Comparison of ENCODE assay signal across 8 cellular contexts in the genomic region with DNA sequence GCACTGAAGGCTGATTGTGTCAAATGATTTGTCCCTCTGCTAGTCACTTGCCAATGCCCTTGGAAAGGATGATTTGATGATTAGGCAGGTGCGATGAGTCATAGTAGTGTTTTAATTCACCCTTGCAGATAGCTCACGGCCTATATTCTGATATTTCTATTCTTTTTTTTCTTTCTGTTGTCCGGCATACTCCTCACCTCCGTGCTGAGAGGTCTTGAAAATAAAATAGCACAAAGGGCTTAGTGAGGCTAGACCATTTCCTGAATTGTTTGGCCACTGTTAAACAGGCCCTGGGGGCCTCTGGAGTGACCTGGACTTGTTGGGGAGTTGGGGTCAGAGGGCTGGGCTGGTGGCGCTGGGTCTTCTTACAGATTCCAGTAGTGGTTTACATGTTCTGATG.
DNase-seq lines count a peak whose midpoint lies in the region; ATAC-seq and TF ChIP-seq lines count a peak whose summit lies in the region.

No MANE protein-coding gene starts in this region.

- TF ChIP-seq POLR2A in vagina (IDR thresholded peaks at IDR 0.05): no peak

- peaks cover 96% of the 10 kb centered on the region for H3K4me1 ChIP-seq in left ventricle myocardium inferior
- H3K4me1 ChIP-seq in vagina: peaks cover 99% of the 10 kb centered on the region

- TF ChIP-seq CTCF in left ventricle myocardium inferior (IDR thresholded peaks at IDR 0.05; ENCODE audit: borderline replicate concordance): no peak
- TF ChIP-seq CTCF in vagina (IDR thresholded peaks at IDR 0.05): no peak

- H3K9me3 ChIP-seq in left ventricle myocardium inferior (replicated peaks) (no peaks in the 10 kb centered on the region), vagina (no peaks in the 10 kb centered on the region)

- ATAC-seq in left ventricle myocardium superior (no peak), GM21529 (IDR thresholded peaks at IDR 0.05; ENCODE audit: unreplicated experiment) (no peak)
- ATAC-seq in natural killer cell treated with Interleukin-12 subunit alpha and Interleukin-12 subunit beta and Interleukin-15 and Interleukin-18, amount 100 ng/mL, for 72 hours: no peak

- H3K9me3 Mint-ChIP-seq in dendritic cell treated with granulocyte-macrophage colony-stimulating factor and Interleukin-4, amounts not matched to agents 40 ng/mL and 50 ng/mL, for 4 days: no peaks in the 10 kb centered on the region
- no peaks in the 10 kb centered on the region for H3K9me3 Mint-ChIP-seq in natural killer cell treated with Interleukin-12 subunit alpha and Interleukin-12 subunit beta and Interleukin-15 and Interleukin-18, amount 100 ng/mL, for 72 hours

- H3K27me3 Mint-ChIP-seq in dendritic cell treated with granulocyte-macrophage colony-stimulating factor and Interleukin-4, amounts not matched to agents 40 ng/mL and 50 ng/mL, for 4 days: peaks cover 12% of the 10 kb centered on the region
- no peaks in the 10 kb centered on the region for H3K27me3 Mint-ChIP-seq in natural killer cell treated with Interleukin-12 subunit alpha and Interleukin-12 subunit beta and Interleukin-15 and Interleukin-18, amount 100 ng/mL, for 72 hours

- H3K36me3 ChIP-seq in left ventricle myocardium inferior (peaks cover 28% of the 10 kb centered on the region), vagina (peaks cover 0 to 33% of the 10 kb centered on the region in 2 donors)

- no peaks in the 10 kb centered on the region for H3K36me3 Mint-ChIP-seq in dendritic cell treated with granulocyte-macrophage colony-stimulating factor and Interleukin-4, amounts not matched to agents 40 ng/mL and 50 ng/mL, for 4 days (ENCODE audit: low read depth)
- H3K36me3 Mint-ChIP-seq in natural killer cell treated with Interleukin-12 subunit alpha and Interleukin-12 subunit beta and Interleukin-15 and Interleukin-18, amount 100 ng/mL, for 72 hours: no peaks in the 10 kb centered on the region

- H3K27me3 ChIP-seq in left ventricle myocardium inferior (ENCODE audit: low read depth) (no peaks in the 10 kb centered on the region), vagina (no peaks in the 10 kb centered on the region)

- intact Hi-C loops in left ventricle myocardium inferior (cut with micrococcal nuclease): no loop called here
- intact Hi-C loops in left ventricle myocardium superior (cut with micrococcal nuclease): no loop called here
- intact Hi-C loops in dendritic cell treated with granulocyte-macrophage colony-stimulating factor and Interleukin-4, amounts not matched to agents 40 ng/mL and 50 ng/mL, for 4 days (cut with micrococcal nuclease): loop anchor here (5.0 kb wide), 1 partner anchor 98 kb away; no protein-coding TSS in a partner anchor
- intact Hi-C loops in vagina (cut with DNase I): no loop called here

- peak overlapping the region; percentile 100 for H3K27ac ChIP-seq in left ventricle myocardium inferior (replicated peaks)
- peak overlapping the region; percentile 95 for H3K27ac ChIP-seq in vagina

- peak overlapping the region; percentile 57 for H3K4me3 ChIP-seq in left ventricle myocardium inferior
- no peak overlapping the region for H3K4me3 ChIP-seq in vagina

- no peak overlapping the region for H3K4me3 Mint-ChIP-seq in dendritic cell treated with granulocyte-macrophage colony-stimulating factor and Interleukin-4, amounts not matched to agents 40 ng/mL and 50 ng/mL, for 4 days
- peak overlapping the region; percentile 76 for H3K4me3 Mint-ChIP-seq in natural killer cell treated with Interleukin-12 subunit alpha and Interleukin-12 subunit beta and Interleukin-15 and Interleukin-18, amount 100 ng/mL, for 72 hours

- peak overlapping the region; percentile 59 for H3K27ac Mint-ChIP-seq in dendritic cell treated with granulocyte-macrophage colony-stimulating factor and Interleukin-4, amounts not matched to agents 40 ng/mL and 50 ng/mL, for 4 days
- peak overlapping the region; percentile 63 to 95 for H3K27ac Mint-ChIP-seq in natural killer cell treated with Interleukin-12 subunit alpha and Interleukin-12 subunit beta and Interleukin-15 and Interleukin-18, amount 100 ng/mL, for 72 hours

- H3K4me1 Mint-ChIP-seq in dendritic cell treated with granulocyte-macrophage colony-stimulating factor and Interleukin-4, amounts not matched to agents 40 ng/mL and 50 ng/mL, for 4 days (ENCODE audit: low read depth): peaks cover 83% of the 10 kb centered on the region
- H3K4me1 Mint-ChIP-seq in natural killer cell treated with Interleukin-12 subunit alpha and Interleukin-12 subunit beta and Interleukin-15 and Interleukin-18, amount 100 ng/mL, for 72 hours (ENCODE audit: low read depth in 2 of 2): peaks cover 58 to 75% of the 10 kb centered on the region in 2 donors

- DNase-seq in left ventricle myocardium inferior: no peak
- no peak for DNase-seq in left ventricle myocardium superior
- no peak for DNase-seq in natural killer cell treated with Interleukin-12 subunit alpha and Interleukin-12 subunit beta and Interleukin-15 and Interleukin-18, amount 100 ng/mL, for 72 hours (ENCODE audit: low spot score)
- no peak for DNase-seq in vagina (ENCODE audit: extremely low spot score in 2 of 2)
- DNase-seq in stimulated activated CD4-positive, alpha-beta T cell treated with anti-CD3 and anti-CD28 coated beads, Interleukin-15, amount 100 ng/mL, for 24 hours: no peak
- DNase-seq in KG1 (lab: John Stamatoyannopoulos, UW): no peak
